ENCODE assay signal across 8 cellular contexts in the genomic region with DNA sequence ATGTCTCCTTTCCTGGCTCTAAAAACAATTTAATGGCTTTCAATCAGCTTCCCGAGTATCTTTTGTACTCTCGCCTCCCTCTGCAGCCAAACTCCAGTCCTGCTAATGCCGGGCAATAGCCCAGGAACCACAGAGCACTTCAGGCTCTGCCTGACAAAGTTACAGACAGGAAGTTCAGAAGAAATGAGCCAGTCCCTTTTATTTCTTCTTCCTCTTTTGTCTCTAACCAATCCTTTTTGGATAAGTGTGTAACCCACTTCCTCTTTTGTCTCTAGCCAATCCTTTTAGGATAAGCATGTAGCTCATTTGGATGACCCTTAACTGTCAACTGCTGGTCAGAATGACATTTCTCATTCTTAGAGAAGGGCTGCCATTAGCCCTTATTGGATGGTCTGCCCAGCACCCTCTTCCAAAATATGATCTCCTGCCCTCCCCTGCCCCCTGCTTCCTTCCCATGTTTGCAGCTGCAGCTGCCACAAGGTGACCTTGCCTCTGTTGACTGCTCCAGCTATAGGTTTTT. TPM values are rescaled to one million over a fixed set of nuclear protein-coding genes. Genes with fewer than 3 reads are reported as not detected.
DNase-seq lines count a peak whose midpoint lies in the region; TF ChIP-seq lines count a peak whose summit lies in the region.

No MANE protein-coding gene starts in this region.

- no peaks in the 10 kb centered on the region for H4K20me1 ChIP-seq in MM.1S (ENCODE audit: insufficient read depth, low read length)

- H3K9ac ChIP-seq in MM.1S (ENCODE audit: low read length) (no peak overlapping the region), mucosa of rectum (ENCODE audit: low read depth in 1 of 2, low read length in 2 of 2) (peak overlapping the region in 1 of 2 donors; percentile 23)

- intact Hi-C loops in breast epithelium (cut with DNase I; ENCODE audit: low total_unique reads): no loop called here
- intact Hi-C loops in MCF 10A (cut with micrococcal nuclease): no loop called here

- peaks cover 10% of the 10 kb centered on the region for H3K4me1 Mint-ChIP-seq in MCF 10A (ENCODE audit: insufficient read depth, unreplicated experiment)

- H3F3A ChIP-seq in MM.1S (ENCODE audit: insufficient read depth, low read length): no peaks in the 10 kb centered on the region; the same call in 1 of the 2 replicates

- POLR2A ChIA-PET in MCF 10A (lab: Yijun Ruan, JAX): interaction anchor here (0.7 to 5.3 kb wide), 3 partner anchors 53 to 175 kb away, joined by 3 to 21 read pairs (median 7); no protein-coding TSS in a partner anchor

- no TSS peak for BruUV-seq in MCF 10A (replicated peaks; lab: Mats Ljungman, UMichigan)

- H3K36me3 ChIP-seq in breast epithelium (no peaks in the 10 kb centered on the region), MM.1S (replicated peaks; ENCODE audit: insufficient read depth, low read length) (no peaks in the 10 kb centered on the region), mucosa of rectum (ENCODE audit: control insufficient read depth in 2 of 2, insufficient read depth in 2 of 2, low read length in 2 of 2) (no peaks in the 10 kb centered on the region)

- H3K27me3 ChIP-seq in breast epithelium (no peaks in the 10 kb centered on the region), MM.1S (replicated peaks; ENCODE audit: insufficient read depth, low read length) (no peaks in the 10 kb centered on the region; the same call in 1 of the 2 replicates), mucosa of rectum (ENCODE audit: control insufficient read depth in 2 of 2, insufficient read depth in 2 of 2, low read length in 2 of 2) (no peaks in the 10 kb centered on the region)

- H3K36me3 Mint-ChIP-seq in MCF 10A (ENCODE audit: insufficient read depth, unreplicated experiment): no peaks in the 10 kb centered on the region

- CTCF ChIA-PET in MCF 10A (lab: Yijun Ruan, JAX): interaction anchor here (0.7 to 7.9 kb wide), 4 partner anchors 10 to 182 kb away, joined by 3 to 108 read pairs (median 44); no protein-coding TSS in a partner anchor

- H3K27me3 Mint-ChIP-seq in MCF 10A (ENCODE audit: insufficient read depth, unreplicated experiment): no peaks in the 10 kb centered on the region

- no peak overlapping the region for H3K27ac Mint-ChIP-seq in MCF 10A (ENCODE audit: low read depth, unreplicated experiment)

- H2AFZ ChIP-seq in MM.1S (ENCODE audit: low read length): peak overlapping the region; percentile 74

- H3K4me1 ChIP-seq in breast epithelium: peaks cover 0 to 5% of the 10 kb centered on the region in 2 donors
- peaks cover 15% of the 10 kb centered on the region for H3K4me1 ChIP-seq in MM.1S (ENCODE audit: low read length)
- peaks cover 12 to 13% of the 10 kb centered on the region in 2 donors for H3K4me1 ChIP-seq in mucosa of rectum (ENCODE audit: control insufficient read depth in 2 of 2, insufficient read depth in 2 of 2, low read length in 2 of 2)

- in situ Hi-C loops in astrocyte of the spinal cord (cut with HindIII; ENCODE audit: low sequenced_read_pairs): no loop called here

- TF ChIP-seq POLR2A in breast epithelium (IDR thresholded peaks at IDR 0.05): no peak

- TF ChIP-seq CTCF in breast epithelium (IDR thresholded peaks at IDR 0.05) (no peak), MCF 10A (IDR thresholded peaks at IDR 0.05; ENCODE audit: unreplicated experiment) (no peak), MM.1S (IDR thresholded peaks at IDR 0.05; ENCODE audit: low read length) (no peak), astrocyte of the spinal cord (IDR thresholded peaks at IDR 0.05; ENCODE audit: low read depth, low read length) (no peak)

- H3K9me3 ChIP-seq in breast epithelium: no peaks in the 10 kb centered on the region
- no peaks in the 10 kb centered on the region for H3K9me3 ChIP-seq in MM.1S (replicated peaks; ENCODE audit: insufficient read depth, low read length)
- no peaks in the 10 kb centered on the region for H3K9me3 ChIP-seq in mucosa of rectum (ENCODE audit: control insufficient read depth in 2 of 2, low read length in 2 of 2)

- H3K9me2 ChIP-seq in MM.1S (replicated peaks; ENCODE audit: insufficient read depth, low read length): no peaks in the 10 kb centered on the region

- H3K9me3 Mint-ChIP-seq in MCF 10A (ENCODE audit: unreplicated experiment): no peaks in the 10 kb centered on the region

- H3K4me3 Mint-ChIP-seq in MCF 10A (ENCODE audit: unreplicated experiment): no peak overlapping the region

- H3K79me2 ChIP-seq in MM.1S (ENCODE audit: low read length): no peaks in the 10 kb centered on the region

- peak in 1 of 2 donors; percentile 50 for DNase-seq in breast epithelium (ENCODE audit: low spot score in 2 of 2)
- no peak for DNase-seq in MCF 10A (ENCODE audit: unreplicated experiment)
- DNase-seq in MM.1S: peak; percentile 56
- DNase-seq in astrocyte of the spinal cord (ENCODE audit: low read depth, low spot score): peak; percentile 72
- DNase-seq in NCI-H1436 (lab: John Stamatoyannopoulos, UW): no peak
- no peak for DNase-seq in NCI-H774 (lab: John Stamatoyannopoulos, UW)
- DNase-seq in mucosa of gallbladder (ENCODE audit: low spot score): no peak

- peak overlapping the region; percentile 16; the same call in 1 of the 2 replicates for H3K4me2 ChIP-seq in MM.1S (ENCODE audit: low read depth, low read length)

- H3K27ac ChIP-seq in breast epithelium (peak overlapping the region; percentile 76 to 80), MM.1S (ENCODE audit: low read length) (peak overlapping the region; percentile 1; the same call in 1 of the 2 replicates), mucosa of rectum (ENCODE audit: low read depth in 2 of 2, low read length in 2 of 2) (peak overlapping the region; percentile 50 to 77)

- no peak overlapping the region for H3K4me3 ChIP-seq in breast epithelium
- H3K4me3 ChIP-seq in MM.1S (ENCODE audit: low read length): no peak overlapping the region
- no peak overlapping the region for H3K4me3 ChIP-seq in astrocyte of the spinal cord (ENCODE audit: low read depth, low read length)
- H3K4me3 ChIP-seq in mucosa of rectum (ENCODE audit: low read length in 2 of 2): no peak overlapping the region

RNA-seq across cellular contexts. Expression of a gene that starts 6.4 kb away (rescaled TPM):
- total RNA-seq in breast epithelium (10 to 100 TPM; 11.5 to 21.4 (median 19.7) TPM), MCF 10A (2022) (7.6 and 8.3 TPM in 2 replicates), mucosa of gallbladder (31.2 TPM)

RNA-seq across cellular contexts. Expression of a gene that starts 15.4 kb away (rescaled TPM):
- total RNA-seq in breast epithelium: 10 to 100 TPM; 15.7 to 29.0 (median 22.1) TPM
- 1.3 and 1.8 TPM in 2 replicates for total RNA-seq in MCF 10A (2022)
- 4.8 TPM for total RNA-seq in mucosa of gallbladder

Comparison
In these comparisons a context has a peak if more than half of its experiments do, and no peak if none do; other contexts are left out.
1. DNase-seq: peak in MM.1S (single experiment) and astrocyte of the spinal cord (single experiment); none in MCF 10A (single experiment), NCI-H1436 (single experiment), NCI-H774 (single experiment) and mucosa of gallbladder (single experiment).
2. H3K27ac ChIP-seq: peak in every context shown above with its lines; median percentile 78 in breast epithelium; 64 in mucosa of rectum; 1 in MM.1S.